ENCODE assay signal across 16 cellular contexts in genomic region chr21:42988234-42988965, GRCh38. TPM values are rescaled to one million over a fixed set of nuclear protein-coding genes. Genes with fewer than 3 reads are reported as not detected.
DNase-seq lines count a peak whose midpoint lies in the region; TF ChIP-seq lines count a peak whose summit lies in the region.
"Had no signal": no experiment of that assay in that cellular context is flagged by ENCODE, and none has a peak within 500 bp of the region (broad histone marks: within the 10 kb centered on the region; RNA-seq: fewer than 3 reads in every experiment).

No MANE protein-coding gene starts in this region.

- in situ Hi-C loops in ACHN (cut with HindIII; ENCODE audit: low pct_ligation_motif_present, low pct_unique_long_range_greater_than_20kb, low sequenced_read_pairs): no loop called here

- H3K9ac ChIP-seq in HUES6 (ENCODE audit: low read length): no peak overlapping the region

- TF ChIP-seq CTCF in choroid plexus epithelial cell (conservative IDR thresholded peaks at IDR 0.05; ENCODE audit: low read depth, low read length) (no peak), tibial artery (IDR thresholded peaks at IDR 0.05) (no peak)

- no peak overlapping the region for H3K4me3 ChIP-seq in HUES6 (ENCODE audit: low read depth, low read length)
- no peak overlapping the region for H3K4me3 ChIP-seq in choroid plexus epithelial cell (ENCODE audit: low read depth, low read length)
- no peak overlapping the region for H3K4me3 ChIP-seq in tibial artery
- H3K4me3 ChIP-seq: skin epidermis had no signal

- H3K36me3 ChIP-seq in HUES6 (ENCODE audit: control insufficient read depth, insufficient read depth, low read length) (no peaks in the 10 kb centered on the region), tibial artery (no peaks in the 10 kb centered on the region)

- peak; percentile 30 for DNase-seq in ELR (ENCODE audit: low read depth)
- peak; percentile 47 for DNase-seq in choroid plexus epithelial cell (ENCODE audit: low read depth)
- DNase-seq in myocyte (ENCODE audit: low read depth): peak; percentile 23
- DNase-seq in ACHN: no peak
- DNase-seq in glomerular visceral epithelial cell (ENCODE audit: extremely low spot score): no peak
- DNase-seq in tibial artery: no peak
- DNase-seq: activated B cell treated with CpG ODN at 0.5 μM for 24 hours; activated effector memory CD4-positive, alpha-beta T cell treated with Interleukin-2 at 50 U/mL for 16 hours; CD4-positive, CD25-positive, alpha-beta regulatory T cell; effector CD4-positive, alpha-beta T cell; KG1; NCI-H1417 treated with DMSO at 0.1 percent for 48 hours; NCI-H510A treated with DMSO at 0.1 percent for 48 hours; stimulated activated naive CD4-positive, alpha-beta T cell had no signal

- H3K27me3 ChIP-seq in HUES6 (ENCODE audit: control insufficient read depth, insufficient read depth, low read length): no peaks in the 10 kb centered on the region
- no peaks in the 10 kb centered on the region for H3K27me3 ChIP-seq in tibial artery

- H3K4me1 ChIP-seq in HUES6 (ENCODE audit: control insufficient read depth, insufficient read depth, low read length): peaks cover 21% of the 10 kb centered on the region; the same call in 1 of the 2 replicates
- peaks cover 0 to 10% (median 0%) of the 10 kb centered on the region in 4 donors for H3K4me1 ChIP-seq in tibial artery

- intact Hi-C loops in tibial artery (cut with DNase I; ENCODE audit: low total_unique reads): loop anchor here (5.0 kb wide), 1 partner anchor 1844 kb away; no protein-coding TSS in a partner anchor

- H3K27ac ChIP-seq in HUES6 (ENCODE audit: low read depth, low read length) (0 out of 2 replicates have a peak overlapping the region, but pooled peaks have one; percentile 42), tibial artery (no peak overlapping the region)

- H3K9me3 ChIP-seq in HUES6 (ENCODE audit: control insufficient read depth, insufficient read depth, low read depth, low read length) (no peaks in the 10 kb centered on the region), tibial artery (no peaks in the 10 kb centered on the region)

RNA-seq across cellular contexts. Expression of gene PKNOX1, which starts 14.0 kb away (rescaled TPM):
- total RNA-seq in myocyte: 16.5 and 18.4 TPM in 2 replicates
- 15.2 TPM for polyA plus RNA-seq in myocyte (2012)

Comparison
In these comparisons a context has a peak if more than half of its experiments do, and no peak if none do; other contexts are left out.
1. DNase-seq: peak in ELR (single experiment), choroid plexus epithelial cell (single experiment) and myocyte (single experiment); none in ACHN (single experiment), glomerular visceral epithelial cell (single experiment) and tibial artery (0 of 2).